Comparison of ENCODE assay signal across 24 cellular contexts in genomic region chr7:105530546-105530945, GRCh38. TPM values are rescaled to one million over a fixed set of nuclear protein-coding genes. Genes with fewer than 3 reads are reported as not detected.
DNase-seq lines count a peak whose midpoint lies in the region; ATAC-seq, FAIRE-seq and TF ChIP-seq lines count a peak whose summit lies in the region.
"Had no signal": no experiment of that assay in that cellular context is flagged by ENCODE, and none has a peak within 500 bp of the region (broad histone marks: within the 10 kb centered on the region; RNA-seq: fewer than 3 reads in every experiment).

No MANE protein-coding gene starts in this region.

- no peaks in the 10 kb centered on the region for H3K9me3 Mint-ChIP-seq in activated CD4-positive, alpha-beta T cell treated with anti-CD3 and anti-CD28 coated beads for 36 hours (ENCODE audit: low read depth)
- H3K9me3 Mint-ChIP-seq in activated T-helper 2 cell treated with anti-CD3 and anti-CD28 coated beads, Interferon-gamma antibody, Interleukin-2, Interleukin-4, amounts not matched to agents 10 μg/mL and 5 μg/mL and 100 μg/mL, durations not matched to agents 14 hours and 24 hours and 36 hours: no peaks in the 10 kb centered on the region
- no peaks in the 10 kb centered on the region for H3K9me3 Mint-ChIP-seq in natural killer cell treated with Interleukin-12 subunit alpha and Interleukin-12 subunit beta and Interleukin-15 and Interleukin-18, amount 100 ng/mL, for 72 hours

- intact Hi-C loops in activated CD4-positive, alpha-beta T cell treated with anti-CD3 and anti-CD28 coated beads for 36 hours (cut with DNase I, micrococcal nuclease): loop anchor here (5.0 kb wide), 3 partner anchors 277 to 1323 kb away; partner anchors contain the start of gene ORC5 (in 1 of the 2)
- intact Hi-C loops in activated T-helper 2 cell treated with anti-CD3 and anti-CD28 coated beads, Interferon-gamma antibody, Interleukin-2, Interleukin-4, amounts not matched to agents 10 μg/mL and 5 μg/mL and 100 μg/mL, durations not matched to agents 14 hours and 24 hours and 36 hours (cut with micrococcal nuclease): no loop called here
- intact Hi-C loops in pancreas (cut with DNase I) (no loop called here), thyroid gland (cut with DNase I) (no loop called here)

- H3K27me3 ChIP-seq in DOHH2 (ENCODE audit: control insufficient read depth, low read length): no peaks in the 10 kb centered on the region
- H3K27me3 ChIP-seq in pancreas: no peaks in the 10 kb centered on the region
- H3K27me3 ChIP-seq in thyroid gland: no peaks in the 10 kb centered on the region
- H3K27me3 ChIP-seq: upper lobe of left lung had no signal

- no peak for ATAC-seq in activated CD4-positive, alpha-beta T cell treated with anti-CD3 and anti-CD28 coated beads for 36 hours
- ATAC-seq in natural killer cell treated with Interleukin-12 subunit alpha and Interleukin-12 subunit beta and Interleukin-15 and Interleukin-18, amount 100 ng/mL, for 72 hours: no peak
- ATAC-seq in pancreas (no peak), HG03520 (IDR thresholded peaks at IDR 0.05; ENCODE audit: unreplicated experiment) (no peak)
- ATAC-seq: HCT116, SK-N-SH treated with all-trans-retinoic acid at 6 μM for 48 hours had no signal

- peaks cover 19% of the 10 kb centered on the region for H3K4me1 ChIP-seq in DOHH2 (ENCODE audit: control insufficient read depth, low read length)
- H3K4me1 ChIP-seq in pancreas: peaks cover 0 to 12% (median 12%) of the 10 kb centered on the region in 3 donors
- peaks cover 6 to 17% of the 10 kb centered on the region in 2 donors for H3K4me1 ChIP-seq in thyroid gland

- TF ChIP-seq CTCF in DOHH2 (IDR thresholded peaks at IDR 0.05; ENCODE audit: low read depth, low read length, poor library complexity, severe bottlenecking): no peak
- TF ChIP-seq CTCF in pancreas (IDR thresholded peaks at IDR 0.05): no peak
- no peak for TF ChIP-seq CTCF in thyroid gland (IDR thresholded peaks at IDR 0.05)

- no peak overlapping the region for H3K27ac ChIP-seq in DOHH2 (ENCODE audit: low read depth, low read length)
- no peak overlapping the region for H3K27ac ChIP-seq in pancreas
- H3K27ac ChIP-seq in thyroid gland: no peak overlapping the region

- H3K79me2 ChIP-seq in DOHH2 (ENCODE audit: control insufficient read depth, low read length): peaks cover 38% of the 10 kb centered on the region

- peak overlapping the region; percentile 93 for H3K4me2 ChIP-seq in DOHH2 (ENCODE audit: low read length)

- peaks cover 23% of the 10 kb centered on the region for H3K4me1 Mint-ChIP-seq in activated CD4-positive, alpha-beta T cell treated with anti-CD3 and anti-CD28 coated beads for 36 hours
- H3K4me1 Mint-ChIP-seq in activated T-helper 2 cell treated with anti-CD3 and anti-CD28 coated beads, Interferon-gamma antibody, Interleukin-2, Interleukin-4, amounts not matched to agents 10 μg/mL and 5 μg/mL and 100 μg/mL, durations not matched to agents 14 hours and 24 hours and 36 hours (ENCODE audit: low read depth): peaks cover 18% of the 10 kb centered on the region
- H3K4me1 Mint-ChIP-seq in natural killer cell treated with Interleukin-12 subunit alpha and Interleukin-12 subunit beta and Interleukin-15 and Interleukin-18, amount 100 ng/mL, for 72 hours (ENCODE audit: low read depth in 2 of 2): peaks cover 14 to 19% of the 10 kb centered on the region in 2 donors

- 0 out of 2 replicates have a peak overlapping the region, but pooled peaks have one; percentile 99 for H3K4me3 ChIP-seq in DOHH2 (ENCODE audit: low read length)
- no peak overlapping the region for H3K4me3 ChIP-seq in pancreas
- no peak overlapping the region for H3K4me3 ChIP-seq in thyroid gland (replicated peaks in 1 of 3)

- peak overlapping the region; percentile 18 for H3K4me3 Mint-ChIP-seq in activated CD4-positive, alpha-beta T cell treated with anti-CD3 and anti-CD28 coated beads for 36 hours
- peak overlapping the region; percentile 45 for H3K4me3 Mint-ChIP-seq in activated T-helper 2 cell treated with anti-CD3 and anti-CD28 coated beads, Interferon-gamma antibody, Interleukin-2, Interleukin-4, amounts not matched to agents 10 μg/mL and 5 μg/mL and 100 μg/mL, durations not matched to agents 14 hours and 24 hours and 36 hours (ENCODE audit: low read depth)
- peak overlapping the region; percentile 36 for H3K4me3 Mint-ChIP-seq in natural killer cell treated with Interleukin-12 subunit alpha and Interleukin-12 subunit beta and Interleukin-15 and Interleukin-18, amount 100 ng/mL, for 72 hours

- H3K9me3 ChIP-seq in DOHH2 (ENCODE audit: control insufficient read depth, insufficient read depth, low read length) (no peaks in the 10 kb centered on the region), pancreas (no peaks in the 10 kb centered on the region), thyroid gland (no peaks in the 10 kb centered on the region)
- H3K9me3 ChIP-seq: upper lobe of left lung had no signal

- peaks cover 6% of the 10 kb centered on the region; the same call in 1 of the 2 replicates for H4K20me1 ChIP-seq in DOHH2 (ENCODE audit: control insufficient read depth, insufficient read depth, low read depth, low read length)

- 87 to 93% methylated on average over 20 of the region's 20 CpGs for WGBS in pancreas, 2 donors
- 93 to 94% methylated on average over 20 of the region's 20 CpGs for whole genome bisulfite sequencing in thyroid gland, 2 donors

- H3K9me2 ChIP-seq in DOHH2 (replicated peaks; ENCODE audit: control insufficient read depth, low read length): no peaks in the 10 kb centered on the region

- peaks cover 7% of the 10 kb centered on the region; the same call in 1 of the 2 replicates for H3F3A ChIP-seq in DOHH2 (ENCODE audit: control insufficient read depth, insufficient read depth)

- no peak for DNase-seq in activated CD4-positive, alpha-beta T cell treated with anti-CD3 and anti-CD28 coated beads for 36 hours
- DNase-seq in activated CD4-positive, alpha-beta T cell treated with anti-CD3 and anti-CD28 coated beads for 4 hours: no peak
- no peak for DNase-seq in activated T-helper 2 cell treated with anti-CD3 and anti-CD28 coated beads, Interferon-gamma antibody, Interleukin-2, Interleukin-4, amounts not matched to agents 10 μg/mL and 5 μg/mL and 100 μg/mL, durations not matched to agents 14 hours and 24 hours and 36 hours (ENCODE audit: low spot score)
- DNase-seq in natural killer cell treated with Interleukin-12 subunit alpha and Interleukin-12 subunit beta and Interleukin-15 and Interleukin-18, amount 100 ng/mL, for 72 hours (ENCODE audit: low spot score): no peak
- DNase-seq in pancreas (no peak), thyroid gland (no peak)
- DNase-seq: amniotic stem cell; central memory CD4-positive, alpha-beta T cell; DMS79; effector CD4-positive, alpha-beta T cell; NCI-H1417; NCI-H2171 treated with DMSO at 0.1 percent for 48 hours; NCI-H748 treated with DMSO at 0.1 percent for 48 hours had no signal

- peak overlapping the region; percentile 6 for H3K27ac Mint-ChIP-seq in activated CD4-positive, alpha-beta T cell treated with anti-CD3 and anti-CD28 coated beads for 36 hours
- no peak overlapping the region for H3K27ac Mint-ChIP-seq in activated T-helper 2 cell treated with anti-CD3 and anti-CD28 coated beads, Interferon-gamma antibody, Interleukin-2, Interleukin-4, amounts not matched to agents 10 μg/mL and 5 μg/mL and 100 μg/mL, durations not matched to agents 14 hours and 24 hours and 36 hours
- no peak overlapping the region for H3K27ac Mint-ChIP-seq in natural killer cell treated with Interleukin-12 subunit alpha and Interleukin-12 subunit beta and Interleukin-15 and Interleukin-18, amount 100 ng/mL, for 72 hours

- CTCF ChIA-PET in activated CD4-positive, alpha-beta T cell treated with anti-CD3 and anti-CD28 coated beads for 36 hours (lab: Charles Lee): interaction anchor here (1.0 kb wide), 1 partner anchor 513 kb away, joined by 3 read pairs; no protein-coding TSS in a partner anchor

- H3K36me3 ChIP-seq in DOHH2 (ENCODE audit: control insufficient read depth, low read length): peaks cover 34% of the 10 kb centered on the region
- H3K36me3 ChIP-seq in pancreas: no peaks in the 10 kb centered on the region
- no peaks in the 10 kb centered on the region for H3K36me3 ChIP-seq in thyroid gland
- H3K36me3 ChIP-seq: upper lobe of left lung had no signal

- no peak for FAIRE-seq in pancreas (lab: Jason Lieb, UNC)

- POLR2A ChIA-PET in activated CD4-positive, alpha-beta T cell treated with anti-CD3 and anti-CD28 coated beads for 36 hours (lab: Charles Lee): interaction anchor here (2.1 kb wide), 1 partner anchor 16 kb away, joined by 8 read pairs; no protein-coding TSS in a partner anchor

- H3K27me3 Mint-ChIP-seq in activated CD4-positive, alpha-beta T cell treated with anti-CD3 and anti-CD28 coated beads for 36 hours: no peaks in the 10 kb centered on the region
- H3K27me3 Mint-ChIP-seq in activated T-helper 2 cell treated with anti-CD3 and anti-CD28 coated beads, Interferon-gamma antibody, Interleukin-2, Interleukin-4, amounts not matched to agents 10 μg/mL and 5 μg/mL and 100 μg/mL, durations not matched to agents 14 hours and 24 hours and 36 hours (ENCODE audit: low read depth): no peaks in the 10 kb centered on the region
- no peaks in the 10 kb centered on the region for H3K27me3 Mint-ChIP-seq in natural killer cell treated with Interleukin-12 subunit alpha and Interleukin-12 subunit beta and Interleukin-15 and Interleukin-18, amount 100 ng/mL, for 72 hours

- no peak for TF ChIP-seq POLR2A in thyroid gland (IDR thresholded peaks at IDR 0.05)

- H3K36me3 Mint-ChIP-seq in activated CD4-positive, alpha-beta T cell treated with anti-CD3 and anti-CD28 coated beads for 36 hours (ENCODE audit: low read depth): peaks cover 5% of the 10 kb centered on the region
- H3K36me3 Mint-ChIP-seq in activated T-helper 2 cell treated with anti-CD3 and anti-CD28 coated beads, Interferon-gamma antibody, Interleukin-2, Interleukin-4, amounts not matched to agents 10 μg/mL and 5 μg/mL and 100 μg/mL, durations not matched to agents 14 hours and 24 hours and 36 hours (ENCODE audit: low read depth): peaks cover 12% of the 10 kb centered on the region
- H3K36me3 Mint-ChIP-seq in natural killer cell treated with Interleukin-12 subunit alpha and Interleukin-12 subunit beta and Interleukin-15 and Interleukin-18, amount 100 ng/mL, for 72 hours: no peaks in the 10 kb centered on the region

RNA-seq across cellular contexts. Expression of gene RINT1, which starts 1.5 kb away (rescaled TPM):
- 10 to 100 TPM; 21.2 to 26.2 TPM for total RNA-seq in activated CD4-positive, alpha-beta T cell treated with anti-CD3 and anti-CD28 coated beads for 36 hours
- total RNA-seq in activated T-helper 2 cell treated with anti-CD3 and anti-CD28 coated beads, Interferon-gamma antibody, Interleukin-2, Interleukin-4, amounts not matched to agents 10 μg/mL and 5 μg/mL and 100 μg/mL, durations not matched to agents 14 hours and 24 hours and 36 hours: 25.7 and 28.7 TPM in 2 replicates
- total RNA-seq in natural killer cell treated with Interleukin-12 subunit alpha and Interleukin-12 subunit beta and Interleukin-15 and Interleukin-18, amount 100 ng/mL, for 72 hours: 10 to 100 TPM; 26.4 to 46.0 TPM
- total RNA-seq in pancreas (10 to 100 TPM in 5 of 6 donors, 1 to 10 TPM in 1; 9.1 to 15.0 (median 11.6) TPM), thyroid gland (10 to 100 TPM; 15.5 to 22.3 (median 21.7) TPM)
- 10 to 100 TPM; 14.1 to 15.4 TPM for polyA plus RNA-seq in pancreas

RNA-seq across cellular contexts. Expression of gene PUS7, which starts 8.5 kb away (rescaled TPM):
- 10 to 100 TPM; 31.9 to 33.8 TPM for total RNA-seq in activated CD4-positive, alpha-beta T cell treated with anti-CD3 and anti-CD28 coated beads for 36 hours
- total RNA-seq in activated T-helper 2 cell treated with anti-CD3 and anti-CD28 coated beads, Interferon-gamma antibody, Interleukin-2, Interleukin-4, amounts not matched to agents 10 μg/mL and 5 μg/mL and 100 μg/mL, durations not matched to agents 14 hours and 24 hours and 36 hours: 41.8 and 44.4 TPM in 2 replicates
- total RNA-seq in natural killer cell treated with Interleukin-12 subunit alpha and Interleukin-12 subunit beta and Interleukin-15 and Interleukin-18, amount 100 ng/mL, for 72 hours: 10 to 100 TPM; 16.3 to 34.3 TPM
- total RNA-seq in pancreas (1 to 10 TPM; 3.5 to 7.3 (median 6.3) TPM), thyroid gland (10 to 100 TPM; 19.9 to 25.5 (median 21.7) TPM)
- polyA plus RNA-seq in pancreas: 1 to 10 TPM; 3.3 to 5.0 TPM

RNA-seq across cellular contexts. Expression of gene EFCAB10, which starts 50.7 kb away (rescaled TPM):
- total RNA-seq in activated CD4-positive, alpha-beta T cell treated with anti-CD3 and anti-CD28 coated beads for 36 hours: not detected
- not detected in 2 replicates for total RNA-seq in activated T-helper 2 cell treated with anti-CD3 and anti-CD28 coated beads, Interferon-gamma antibody, Interleukin-2, Interleukin-4, amounts not matched to agents 10 μg/mL and 5 μg/mL and 100 μg/mL, durations not matched to agents 14 hours and 24 hours and 36 hours
- not detected for total RNA-seq in natural killer cell treated with Interleukin-12 subunit alpha and Interleukin-12 subunit beta and Interleukin-15 and Interleukin-18, amount 100 ng/mL, for 72 hours
- total RNA-seq in pancreas: not detected
- under 1 TPM in 1 of 2 donors, not detected in 1; 0.12 TPM for polyA plus RNA-seq in pancreas
- not detected for total RNA-seq in thyroid gland
- total RNA-seq: A172, fibroblast of lung, LHCN-M2, lower leg skin, myocyte, pulmonary artery endothelial cell had no signal
- polyA plus RNA-seq: fibroblast of lung had no signal

Comparison
In these comparisons a context has a peak if more than half of its experiments do, and no peak if none do; other contexts are left out.
1. intact Hi-C loops: an anchor here in activated CD4-positive, alpha-beta T cell treated with anti-CD3 and anti-CD28 coated beads for 36 hours (5.0 kb wide); none called in activated T-helper 2 cell treated with anti-CD3 and anti-CD28 coated beads, Interferon-gamma antibody, Interleukin-2, Interleukin-4, amounts not matched to agents 10 μg/mL and 5 μg/mL and 100 μg/mL, durations not matched to agents 14 hours and 24 hours and 36 hours, pancreas and thyroid gland.